Comparison of ENCODE assay signal across 8 cellular contexts in the genomic region with DNA sequence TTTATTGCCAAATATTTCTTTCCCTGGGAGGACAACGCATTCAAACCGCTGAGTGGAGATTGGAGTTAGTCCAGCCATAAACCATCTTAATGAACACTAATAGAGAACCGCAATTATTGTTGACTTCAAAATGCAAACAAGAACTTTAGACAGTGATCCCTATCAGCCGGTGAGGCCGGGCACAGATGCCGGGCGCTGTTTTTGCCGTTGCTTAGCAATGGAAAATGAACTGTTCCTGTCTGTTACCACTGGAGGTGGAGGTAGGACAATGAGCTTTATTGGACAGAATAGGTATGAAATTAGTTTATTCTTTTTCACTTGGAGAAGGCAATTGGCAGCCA.
DNase-seq lines count a peak whose midpoint lies in the region; ATAC-seq and TF ChIP-seq lines count a peak whose summit lies in the region.

No MANE protein-coding gene starts in this region.

- H3K27me3 Mint-ChIP-seq in activated naive CD8-positive, alpha-beta T cell treated with anti-CD3 and anti-CD28 coated beads, Interleukin-2, amount 50 U/mL, for 24 hours, result peaks cover 27% of the 10 kb centered on the region
- H3K27me3 Mint-ChIP-seq in type B pancreatic cell, result peaks cover 16% of the 10 kb centered on the region

- no peak overlapping the region for H3K27ac Mint-ChIP-seq in activated naive CD8-positive, alpha-beta T cell treated with anti-CD3 and anti-CD28 coated beads, Interleukin-2, amount 50 U/mL, for 24 hours
- H3K27ac Mint-ChIP-seq in type B pancreatic cell, result peak overlapping the region; percentile 76

- no peak for TF ChIP-seq CTCF in type B pancreatic cell (conservative IDR thresholded peaks at IDR 0.05)

- peak overlapping the region; percentile 72 for H3K4me3 Mint-ChIP-seq in activated naive CD8-positive, alpha-beta T cell treated with anti-CD3 and anti-CD28 coated beads, Interleukin-2, amount 50 U/mL, for 24 hours
- H3K4me3 Mint-ChIP-seq in type B pancreatic cell, result peak overlapping the region; percentile 82

- peaks cover 6% of the 10 kb centered on the region for H3K36me3 Mint-ChIP-seq in activated naive CD8-positive, alpha-beta T cell treated with anti-CD3 and anti-CD28 coated beads, Interleukin-2, amount 50 U/mL, for 24 hours (ENCODE audit: low read depth)
- no peaks in the 10 kb centered on the region for H3K36me3 Mint-ChIP-seq in type B pancreatic cell

- peaks cover 12% of the 10 kb centered on the region for H3K4me1 Mint-ChIP-seq in activated naive CD8-positive, alpha-beta T cell treated with anti-CD3 and anti-CD28 coated beads, Interleukin-2, amount 50 U/mL, for 24 hours
- H3K4me1 Mint-ChIP-seq in type B pancreatic cell (ENCODE audit: unreplicated experiment), result peaks cover 17% of the 10 kb centered on the region

- no peak for ATAC-seq in activated naive CD8-positive, alpha-beta T cell treated with anti-CD3 and anti-CD28 coated beads, Interleukin-2, amount 50 U/mL, for 24 hours
- ATAC-seq in left colon (peak; percentile 70), GM21717 (IDR thresholded peaks at IDR 0.05; ENCODE audit: unreplicated experiment) (no peak)

- H3K9me3 Mint-ChIP-seq in activated naive CD8-positive, alpha-beta T cell treated with anti-CD3 and anti-CD28 coated beads, Interleukin-2, amount 50 U/mL, for 24 hours, result peaks cover 6% of the 10 kb centered on the region
- no peaks in the 10 kb centered on the region for H3K9me3 Mint-ChIP-seq in type B pancreatic cell

- peak; percentile 50 for DNase-seq in NCI-H1694 treated with DMSO at 0.1 percent for 48 hours (lab: John Stamatoyannopoulos, UW)
- DNase-seq in NCI-H1694 (lab: John Stamatoyannopoulos, UW), result no peak
- DNase-seq in activated naive CD8-positive, alpha-beta T cell treated with anti-CD3 and anti-CD28 coated beads, Interleukin-2, amount 50 U/mL, for 24 hours, result no peak
- DNase-seq in left colon, result peak; percentile 46 to 60
- no peak for DNase-seq in type B pancreatic cell (ENCODE audit: extremely low spot score, unreplicated experiment)
- DNase-seq in NOMO-1 treated with DMSO at 0.1 percent for 48 hours (lab: John Stamatoyannopoulos, UW; ENCODE audit: unreplicated experiment), result no peak
- no peak for DNase-seq in SIG-M5 (lab: John Stamatoyannopoulos, UW)

- intact Hi-C loops in left colon (cut with DNase I, micrococcal nuclease), result loop anchor here in 1 of 2 donors (5.0 kb wide), 1 partner anchor 861 kb away; no protein-coding TSS in a partner anchor

Comparison
In these comparisons a context has a peak if more than half of its experiments do, and no peak if none do; other contexts are left out.
1. DNase-seq: peak in NCI-H1694 treated with DMSO at 0.1 percent for 48 hours (single experiment) and left colon (2 of 2); none in NCI-H1694 (single experiment), activated naive CD8-positive, alpha-beta T cell treated with anti-CD3 and anti-CD28 coated beads, Interleukin-2, amount 50 U/mL, for 24 hours (single experiment), type B pancreatic cell (single experiment), NOMO-1 treated with DMSO at 0.1 percent for 48 hours (single experiment) and SIG-M5 (single experiment).